ENCODE assay signal across 13 cellular contexts in genomic region chr18:34647251-34647650, GRCh38.
DNase-seq lines count a peak whose midpoint lies in the region; ATAC-seq lines count a peak whose summit lies in the region.
"Had no signal": no experiment of that assay in that cellular context is flagged by ENCODE, and none has a peak within 500 bp of the region (broad histone marks: within the 10 kb centered on the region; RNA-seq: fewer than 3 reads in every experiment).

No MANE protein-coding gene starts in this region.

- H3K36me3 Mint-ChIP-seq in CD8-positive, alpha-beta memory T cell: no peaks in the 10 kb centered on the region
- H3K36me3 Mint-ChIP-seq: naive thymus-derived CD8-positive, alpha-beta T cell had no signal

- H3K4me1 Mint-ChIP-seq in CD8-positive, alpha-beta memory T cell: no peaks in the 10 kb centered on the region
- H3K4me1 Mint-ChIP-seq: naive thymus-derived CD8-positive, alpha-beta T cell had no signal

- no peak overlapping the region for H3K27ac ChIP-seq in iPS DF 6.9 (ENCODE audit: low read length)
- H3K27ac ChIP-seq in CD8-positive, alpha-beta memory T cell (ENCODE audit: low read depth, low read length): no peak overlapping the region

- ATAC-seq in GM18909 (IDR thresholded peaks at IDR 0.05; ENCODE audit: poor library complexity, unreplicated experiment) (peak; percentile 76), HG02623 (IDR thresholded peaks at IDR 0.05; ENCODE audit: unreplicated experiment) (peak; percentile 78), GM21825 (IDR thresholded peaks at IDR 0.05; ENCODE audit: unreplicated experiment) (no peak)
- ATAC-seq: naive thymus-derived CD8-positive, alpha-beta T cell had no signal

- H3K4me3 Mint-ChIP-seq in CD8-positive, alpha-beta memory T cell: no peak overlapping the region
- H3K4me3 Mint-ChIP-seq: activated T-cell treated with anti-CD3 and anti-CD28 coated beads, Interleukin-2, amount 50 U/mL, for 24 hours; naive thymus-derived CD8-positive, alpha-beta T cell had no signal

- H3K4me1 ChIP-seq in iPS DF 6.9 (ENCODE audit: control insufficient read depth, insufficient read depth, low read length): peaks cover 4% of the 10 kb centered on the region; the same call in 1 of the 2 replicates
- H3K4me1 ChIP-seq in CD8-positive, alpha-beta memory T cell (ENCODE audit: insufficient read depth, low read length): no peaks in the 10 kb centered on the region

- H3K9me3 ChIP-seq in iPS DF 6.9 (ENCODE audit: control insufficient read depth, insufficient read depth, low read length): no peaks in the 10 kb centered on the region
- no peaks in the 10 kb centered on the region for H3K9me3 ChIP-seq in CD8-positive, alpha-beta memory T cell (ENCODE audit: low read length)
- H3K9me3 ChIP-seq: thyroid gland had no signal

- DNase-seq in NAMALWA (ENCODE audit: low spot score) (peak; percentile 90), iPS DF 6.9 (ENCODE audit: low read depth, low spot score) (peak; percentile 61), NCI-H1092 (lab: John Stamatoyannopoulos, UW) (no peak), AG08395 (ENCODE audit: low spot score) (no peak)
- DNase-seq in CD8-positive, alpha-beta memory T cell: no peak
- DNase-seq: activated T-cell treated with anti-CD3 and anti-CD28 coated beads, Interleukin-2, amount 50 U/mL, for 24 hours; naive thymus-derived CD8-positive, alpha-beta T cell; NCI-H2107; T-helper 2 cell; thyroid gland had no signal

- H3K9me3 Mint-ChIP-seq in CD8-positive, alpha-beta memory T cell: no peaks in the 10 kb centered on the region
- H3K9me3 Mint-ChIP-seq: activated T-cell treated with anti-CD3 and anti-CD28 coated beads, Interleukin-2, amount 50 U/mL, for 24 hours had no signal

- H3K27me3 Mint-ChIP-seq in CD8-positive, alpha-beta memory T cell: no peaks in the 10 kb centered on the region

- H3K27me3 ChIP-seq in iPS DF 6.9 (ENCODE audit: control insufficient read depth, insufficient read depth, low read length): no peaks in the 10 kb centered on the region
- no peaks in the 10 kb centered on the region for H3K27me3 ChIP-seq in CD8-positive, alpha-beta memory T cell (ENCODE audit: insufficient read depth, low read length, poor library complexity, severe bottlenecking)
- H3K27me3 ChIP-seq: thyroid gland had no signal

- CTCF ChIA-PET in CD8-positive, alpha-beta memory T cell (lab: Charles Lee): no interaction called here

- no peak overlapping the region for H3K27ac Mint-ChIP-seq in CD8-positive, alpha-beta memory T cell
- H3K27ac Mint-ChIP-seq: activated T-cell treated with anti-CD3 and anti-CD28 coated beads, Interleukin-2, amount 50 U/mL, for 24 hours; naive thymus-derived CD8-positive, alpha-beta T cell had no signal

- H3K4me3 ChIP-seq in iPS DF 6.9 (ENCODE audit: low read length): no peak overlapping the region
- H3K4me3 ChIP-seq in CD8-positive, alpha-beta memory T cell (ENCODE audit: low read length): no peak overlapping the region
- H3K4me3 ChIP-seq: thyroid gland had no signal

- no peaks in the 10 kb centered on the region for H3K36me3 ChIP-seq in iPS DF 6.9 (ENCODE audit: control insufficient read depth, insufficient read depth, low read length)
- no peaks in the 10 kb centered on the region for H3K36me3 ChIP-seq in CD8-positive, alpha-beta memory T cell (ENCODE audit: insufficient read depth, low read length)
- H3K36me3 ChIP-seq: thyroid gland had no signal

- no CpG with 5 or more reads among the region's 4 CpGs for WGBS in iPS DF 6.9 (ENCODE audit: insufficient coverage, insufficient read length)

- POLR2A ChIA-PET in CD8-positive, alpha-beta memory T cell (lab: Charles Lee): no interaction called here

Comparison
In these comparisons a context has a peak if more than half of its experiments do, and no peak if none do; other contexts are left out.
1. DNase-seq: peak in NAMALWA (single experiment) and iPS DF 6.9 (single experiment); none in NCI-H1092 (single experiment), AG08395 (single experiment) and CD8-positive, alpha-beta memory T cell (0 of 5).